ENCODE assay signal across 3 cellular contexts in genomic region chr12:121666854-121667253, GRCh38. TPM values are rescaled to one million over a fixed set of nuclear protein-coding genes. Genes with fewer than 3 reads are reported as not detected.
"Had no signal": no experiment of that assay in that cellular context is flagged by ENCODE, and none has a peak within 500 bp of the region (broad histone marks: within the 10 kb centered on the region; RNA-seq: fewer than 3 reads in every experiment).

No MANE protein-coding gene starts in this region.

RNA-seq across cellular contexts. Expression of gene MORN3, which starts 2.6 kb away (rescaled TPM):
- total RNA-seq: fibroblast of villous mesenchyme, left ventricle myocardium superior, mammary epithelial cell had no signal
